Comparison of ENCODE assay signal across 9 cellular contexts in genomic region chr4:56575820-56576429, GRCh38.
A peak's percentile ranks its signal among the peaks of the same experiment; 100 is the strongest.
DNase-seq lines count a peak whose midpoint lies in the region; ATAC-seq, FAIRE-seq and TF ChIP-seq lines count a peak whose summit lies in the region.
"Had no signal": no experiment of that assay in that cellular context is flagged by ENCODE, and none has a peak within 500 bp of the region (broad histone marks: within the 10 kb centered on the region; RNA-seq: fewer than 3 reads in every experiment).

No MANE protein-coding gene starts in this region.

- H3K4me1 ChIP-seq in left lung = no peaks in the 10 kb centered on the region

- no peaks in the 10 kb centered on the region for H3K4me1 Mint-ChIP-seq in WTC11

- POLR2A ChIA-PET in WTC11 (lab: Charles Lee) = no interaction called here

- intact Hi-C loops in left lung (cut with DNase I) = loop anchor here in 1 of 2 donors (10.0 kb wide), 1 partner anchor 229 kb away; no protein-coding TSS in a partner anchor

- peak; percentile 54 for TF ChIP-seq CTCF in D721Med (IDR thresholded peaks at IDR 0.05; ENCODE audit: insufficient read depth, missing control alignments)
- peak; percentile 57 for TF ChIP-seq CTCF in astrocyte of the cerebellum (IDR thresholded peaks at IDR 0.05; ENCODE audit: low read depth, low read length, missing control alignments)
- peak; percentile 30 to 51 for TF ChIP-seq CTCF in left lung (IDR thresholded peaks at IDR 0.05)
- TF ChIP-seq CTCF in WTC11 (IDR thresholded peaks at IDR 0.05) = no peak

- no peak overlapping the region for H3K27ac ChIP-seq in left lung

- in situ Hi-C loops in astrocyte of the cerebellum (cut with HindIII; ENCODE audit: low sequenced_read_pairs) = no loop called here

- H3K9me3 ChIP-seq in left lung = no peaks in the 10 kb centered on the region

- H3K36me3 Mint-ChIP-seq in WTC11 = no peaks in the 10 kb centered on the region

- no peak overlapping the region for H3K4me3 ChIP-seq in Jurkat, Clone E6-1 (ENCODE audit: low read length)
- H3K4me3 ChIP-seq in astrocyte of the cerebellum (ENCODE audit: low read depth, low read length) (no peak overlapping the region), left lung (no peak overlapping the region)

- H3K9me3 Mint-ChIP-seq in WTC11 = no peaks in the 10 kb centered on the region

- ATAC-seq in left lung = peak; percentile 72
- ATAC-seq in WTC11 = no peak
- no peak for ATAC-seq in GM19328 (IDR thresholded peaks at IDR 0.05; ENCODE audit: unreplicated experiment)

- peaks cover 10% of the 10 kb centered on the region; the same call in 1 of the 2 replicates for H3K27me3 Mint-ChIP-seq in WTC11 (ENCODE audit: low read depth)

- no peak overlapping the region for H3K27ac Mint-ChIP-seq in WTC11

- H3K36me3 ChIP-seq in left lung = no peaks in the 10 kb centered on the region

- peak; percentile 32 for FAIRE-seq in D721Med (lab: Jason Lieb, UNC)

- no peak overlapping the region for H3K4me3 Mint-ChIP-seq in WTC11

- H3K27me3 ChIP-seq in left lung = no peaks in the 10 kb centered on the region

- DNase-seq in D721Med (ENCODE audit: insufficient read length, low spot score) = no peak
- peak; percentile 39 for DNase-seq in Jurkat, Clone E6-1 (ENCODE audit: low read depth, low spot score)
- peak; percentile 45 for DNase-seq in astrocyte of the cerebellum (ENCODE audit: low read depth)
- no peak for DNase-seq in left lung
- DNase-seq in NCI-H2029 (lab: John Stamatoyannopoulos, UW) = no peak
- DNase-seq in NCI-H2196 (lab: John Stamatoyannopoulos, UW; ENCODE audit: unreplicated experiment) = no peak
- no peak for DNase-seq in WTC11 (ENCODE audit: low spot score)
- DNase-seq: left cardiac atrium had no signal

- CTCF ChIA-PET in WTC11 (lab: Charles Lee) = interaction anchor here (0.8 to 2.2 kb wide), 15 partner anchors 10 to 261 kb away, joined by 3 to 13 read pairs (median 4); no protein-coding TSS in a partner anchor

TF ChIP-seq in WTC11, 78 proteins besides CTCF, POLR2A, EP300 and RAD21:
- TF ChIP-seq, protein P1, sequence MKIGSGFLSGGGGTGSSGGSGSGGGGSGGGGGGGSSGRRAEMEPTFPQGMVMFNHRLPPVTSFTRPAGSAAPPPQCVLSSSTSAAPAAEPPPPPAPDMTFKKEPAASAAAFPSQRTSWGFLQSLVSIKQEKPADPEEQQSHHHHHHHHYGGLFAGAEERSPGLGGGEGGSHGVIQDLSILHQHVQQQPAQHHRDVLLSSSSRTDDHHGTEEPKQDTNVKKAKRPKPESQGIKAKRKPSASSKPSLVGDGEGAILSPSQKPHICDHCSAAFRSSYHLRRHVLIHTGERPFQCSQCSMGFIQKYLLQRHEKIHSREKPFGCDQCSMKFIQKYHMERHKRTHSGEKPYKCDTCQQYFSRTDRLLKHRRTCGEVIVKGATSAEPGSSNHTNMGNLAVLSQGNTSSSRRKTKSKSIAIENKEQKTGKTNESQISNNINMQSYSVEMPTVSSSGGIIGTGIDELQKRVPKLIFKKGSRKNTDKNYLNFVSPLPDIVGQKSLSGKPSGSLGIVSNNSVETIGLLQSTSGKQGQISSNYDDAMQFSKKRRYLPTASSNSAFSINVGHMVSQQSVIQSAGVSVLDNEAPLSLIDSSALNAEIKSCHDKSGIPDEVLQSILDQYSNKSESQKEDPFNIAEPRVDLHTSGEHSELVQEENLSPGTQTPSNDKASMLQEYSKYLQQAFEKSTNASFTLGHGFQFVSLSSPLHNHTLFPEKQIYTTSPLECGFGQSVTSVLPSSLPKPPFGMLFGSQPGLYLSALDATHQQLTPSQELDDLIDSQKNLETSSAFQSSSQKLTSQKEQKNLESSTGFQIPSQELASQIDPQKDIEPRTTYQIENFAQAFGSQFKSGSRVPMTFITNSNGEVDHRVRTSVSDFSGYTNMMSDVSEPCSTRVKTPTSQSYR (CRISPR knock-in tag; IDR thresholded peaks at IDR 0.05) = no peak
- no peak for TF ChIP-seq NFATC4 (CRISPR knock-in tag; IDR thresholded peaks at IDR 0.05)
TF ChIP-seq in WTC11: peak in this region for 0.

Comparison
In these comparisons a context has a peak if more than half of its experiments do, and no peak if none do; other contexts are left out.
1. DNase-seq: peak in Jurkat, Clone E6-1 (single experiment) and astrocyte of the cerebellum (single experiment); none in D721Med (single experiment), left lung (0 of 2), NCI-H2029 (single experiment), NCI-H2196 (single experiment) and WTC11 (single experiment).